9 cellular contexts compared by ENCODE assay signal in genomic region chr7:2452074-2452507, GRCh38. TPM values are rescaled to one million over a fixed set of nuclear protein-coding genes. Genes with fewer than 3 reads are reported as not detected.
DNase-seq lines count a peak whose midpoint lies in the region; ATAC-seq and TF ChIP-seq lines count a peak whose summit lies in the region.
"Had no signal": no experiment of that assay in that cellular context is flagged by ENCODE, and none has a peak within 500 bp of the region (broad histone marks: within the 10 kb centered on the region; RNA-seq: fewer than 3 reads in every experiment).

No MANE protein-coding gene starts in this region.

- no peaks in the 10 kb centered on the region for H3K9me3 ChIP-seq in duodenal mucosa (ENCODE audit: control insufficient read depth in 1 of 2, low read length in 2 of 2)

- peak overlapping the region; percentile 51 to 55 for H3K9ac ChIP-seq in duodenal mucosa (ENCODE audit: low read depth in 1 of 2, low read length in 2 of 2)

- H3K36me3 Mint-ChIP-seq in IgD-negative memory B cell, result peaks cover 4% of the 10 kb centered on the region

- TF ChIP-seq CTCF in omental fat pad (IDR thresholded peaks at IDR 0.05), result no peak

- H3K4me3 Mint-ChIP-seq in IgD-negative memory B cell, result peak overlapping the region in 3 of 4 donors; percentile 78 to 88 (median 79)

- ATAC-seq in omental fat pad (ENCODE audit: low FRiP score) (peak; percentile 34), HG03457 (IDR thresholded peaks at IDR 0.05; ENCODE audit: unreplicated experiment) (no peak)

- no peaks in the 10 kb centered on the region for H3K27me3 ChIP-seq in duodenal mucosa (ENCODE audit: control insufficient read depth in 1 of 2, insufficient read depth in 2 of 2, low read length in 2 of 2)

- H3K27me3 Mint-ChIP-seq in IgD-negative memory B cell, result no peaks in the 10 kb centered on the region

- H3K27ac Mint-ChIP-seq in IgD-negative memory B cell, result no peak overlapping the region

- H3K27ac ChIP-seq in duodenal mucosa (ENCODE audit: low read depth, low read length), result no peak overlapping the region

- H3K4me3 ChIP-seq in duodenal mucosa (ENCODE audit: low read depth in 1 of 2, low read length in 2 of 2), result peak overlapping the region; percentile 63 to 71

- peaks cover 1 to 5% (median 5%) of the 10 kb centered on the region in 3 donors for H3K4me1 Mint-ChIP-seq in IgD-negative memory B cell

- peak; percentile 24 for DNase-seq in stimulated activated CD4-positive, alpha-beta T cell treated with anti-CD3 and anti-CD28 coated beads, Interleukin-15, amount 100 ng/mL, for 24 hours
- no peak for DNase-seq in stimulated activated CD4-positive, alpha-beta T cell treated with anti-CD3 and anti-CD28 coated beads, Interleukin-1b, Interleukin-23, amount 100 ng/mL, for 48 hours
- no peak for DNase-seq in omental fat pad (ENCODE audit: low spot score)
- no peak for DNase-seq in hippocampal formation (lab: John Stamatoyannopoulos, UW)
- no peak for DNase-seq in NCI-H2029 treated with DMSO at 0.1 percent for 48 hours (lab: John Stamatoyannopoulos, UW)

- no peaks in the 10 kb centered on the region for H3K36me3 ChIP-seq in duodenal mucosa (ENCODE audit: control insufficient read depth in 1 of 2, insufficient read depth in 2 of 2, low read length in 2 of 2)

- peaks cover 7 to 11% of the 10 kb centered on the region in 2 donors for H3K4me1 ChIP-seq in duodenal mucosa (ENCODE audit: control insufficient read depth in 1 of 2, insufficient read depth in 2 of 2, low read length in 2 of 2)

- H3K9me3 Mint-ChIP-seq in IgD-negative memory B cell, result peaks cover 0 to 3% (median 0%) of the 10 kb centered on the region in 3 donors

RNA-seq across cellular contexts. Expression of gene GRIFIN, which starts 24.1 kb away (rescaled TPM):
- polyA plus RNA-seq in IgD-negative memory B cell, result not detected
- not detected for total RNA-seq in omental fat pad
- total RNA-seq: liver had no signal
- polyA plus RNA-seq: liver had no signal

RNA-seq across cellular contexts. Expression of gene CHST12, which starts 48.7 kb away (rescaled TPM):
- 24.9 TPM for polyA plus RNA-seq in IgD-negative memory B cell
- total RNA-seq in omental fat pad, result 10 to 100 TPM in 3 of 4 donors, 1 to 10 TPM in 1; 7.9 to 18.3 (median 11.3) TPM
